8 cellular contexts compared by ENCODE assay signal in the genomic region with DNA sequence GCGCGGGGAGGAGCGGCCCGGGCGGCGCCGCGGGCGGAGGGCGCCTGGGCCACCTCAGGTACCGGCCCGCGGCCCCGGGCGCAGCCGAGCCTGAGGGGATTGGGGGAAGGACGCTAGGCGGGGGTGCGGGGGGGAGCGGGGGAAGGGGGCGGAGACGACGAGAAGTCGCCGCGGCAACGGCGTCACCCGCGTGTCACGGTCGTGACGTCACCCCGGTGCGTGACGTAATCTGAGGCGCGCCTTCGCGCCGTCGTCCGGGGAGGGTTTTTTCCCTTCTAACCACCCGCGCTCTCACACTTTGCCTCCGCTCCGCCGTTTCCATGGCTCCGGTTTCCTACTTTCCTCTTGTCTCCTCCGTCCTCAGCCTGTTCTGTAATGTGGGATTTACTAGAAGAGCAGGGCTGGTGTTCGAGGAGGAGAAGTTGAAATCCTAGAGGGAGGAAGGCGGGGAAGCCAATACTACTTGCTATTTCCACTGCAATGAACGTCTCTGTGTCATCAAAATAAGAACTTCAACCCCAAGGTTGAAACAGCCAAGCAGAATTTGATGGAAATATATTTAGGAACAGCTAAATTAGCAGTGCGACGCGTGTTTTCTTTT. TPM values are rescaled to one million over a fixed set of nuclear protein-coding genes. Genes with fewer than 3 reads are reported as not detected.
DNase-seq lines count a peak whose midpoint lies in the region; ATAC-seq and TF ChIP-seq lines count a peak whose summit lies in the region.

A gene (minus strand): TSS at position 109 of the 601 bp plus-strand sequence. CDS start 226 bp downstream, outside the sequence.

- CTCF ChIA-PET in mammary epithelial cell (lab: Charles Lee; ENCODE audit: low non-redundant PET): interaction anchor here (0.6 kb wide), 1 partner anchor 90 kb away, joined by 4 read pairs; a partner anchor contains a TSS

- intact Hi-C loops in mammary epithelial cell (cut with micrococcal nuclease): loop anchor here (1.0 to 10.0 kb wide), 3 partner anchors 87 to 230 kb away; a partner anchor contains a TSS

- H3K27ac ChIP-seq in ACC112 (ENCODE audit: low read depth, low read length): peak within 1 kb of the TSS; percentile 90
- peak within 1 kb of the TSS; percentile 90 for H3K27ac ChIP-seq in mammary epithelial cell (ENCODE audit: insufficient read depth, low read depth, low read length)
- peak within 1 kb of the TSS; percentile 82 to 100 (median 97) for H3K27ac ChIP-seq in skin epidermis

- H3K4me1 ChIP-seq in ACC112 (ENCODE audit: control insufficient read depth, insufficient read depth, low read length, unreplicated experiment): peaks cover 12% of the 10 kb centered on the region
- peaks cover 4% of the 10 kb centered on the region for H3K4me1 ChIP-seq in mammary epithelial cell (ENCODE audit: insufficient read depth, low read length)

- peak within 1 kb of the TSS; percentile 73 for H2AFZ ChIP-seq in ACC112 (ENCODE audit: low read length, unreplicated experiment)
- H2AFZ ChIP-seq in mammary epithelial cell (ENCODE audit: low read depth, low read length): peak within 1 kb of the TSS; percentile 98

- H3K27me3 ChIP-seq in ACC112 (ENCODE audit: insufficient read depth, low read length) (no peaks in the 10 kb centered on the region), mammary epithelial cell (ENCODE audit: insufficient read depth, low read length) (no peaks in the 10 kb centered on the region)

- TF ChIP-seq CTCF in WI38 (IDR thresholded peaks at IDR 0.05; ENCODE audit: low read depth, low read length) (no peak), mammary epithelial cell (conservative IDR thresholded peaks at IDR 0.05 in 1 of 2, IDR thresholded peaks at IDR 0.05 in 1 of 2; ENCODE audit: extremely low read depth in 1 of 2, insufficient read depth in 1 of 2, low read depth in 1 of 2, low read length in 2 of 2) (no peak)

- H3K9ac ChIP-seq in mammary epithelial cell (ENCODE audit: insufficient read depth, low read length): peak within 1 kb of the TSS; percentile 92

- no TSS peak for BruUV-seq in mammary epithelial cell (replicated peaks; lab: Mats Ljungman, UMichigan)

- no peaks in the 10 kb centered on the region for H3K36me3 ChIP-seq in ACC112 (ENCODE audit: insufficient read depth, low read length)
- no peaks in the 10 kb centered on the region for H3K36me3 ChIP-seq in mammary epithelial cell (ENCODE audit: insufficient read depth, low read length)

- in situ Hi-C loops in mammary epithelial cell (cut with MboI; ENCODE audit: low sequenced_read_pairs in 2 of 2): no loop called here

- H3K4me3 ChIP-seq in ACC112 (ENCODE audit: low read depth, low read length): peak within 1 kb of the TSS; percentile 86
- H3K4me3 ChIP-seq in WI38 (ENCODE audit: low read depth, low read length): peak within 1 kb of the TSS; percentile 98
- H3K4me3 ChIP-seq in mammary epithelial cell (replicated peaks in 1 of 3; ENCODE audit: insufficient read depth in 1 of 3, low read depth in 2 of 3, low read length in 3 of 3): peak within 1 kb of the TSS; percentile 75 to 89 (median 83)
- peak within 1 kb of the TSS; percentile 65 to 98 (median 85) for H3K4me3 ChIP-seq in skin epidermis

- dilution Hi-C loops in mammary epithelial cell (cut with HindIII; ENCODE audit: low sequenced_read_pairs): no loop called here

- H3K4me2 ChIP-seq in mammary epithelial cell (ENCODE audit: insufficient read depth, low read depth, low read length): peak within 1 kb of the TSS; percentile 84

- no peaks in the 10 kb centered on the region for H4K20me1 ChIP-seq in mammary epithelial cell (ENCODE audit: insufficient read depth, low read length)

- 3% methylated on average over 11 of the region's 56 CpGs for WGBS in mammary epithelial cell (ENCODE audit: low coverage, missing lambda C conversion rate)

- DNase-seq in NCI-H2196 treated with DMSO at 0.1 percent for 48 hours (lab: John Stamatoyannopoulos, UW; ENCODE audit: unreplicated experiment) (peak; percentile 62), mammary epithelial cell (peak; percentile 82), iPS-NIHi11 (ENCODE audit: low spot score) (peak; percentile 90)

- ATAC-seq in GM18873 (IDR thresholded peaks at IDR 0.05; ENCODE audit: low FRiP score, unreplicated experiment): peak; percentile 24
- ATAC-seq in HG03135 (IDR thresholded peaks at IDR 0.05; ENCODE audit: unreplicated experiment): peak; percentile 38

- H3K79me2 ChIP-seq in ACC112 (ENCODE audit: control insufficient read depth, insufficient read depth, low read length, unreplicated experiment) (peaks cover 45% of the 10 kb centered on the region), mammary epithelial cell (ENCODE audit: insufficient read depth, low read length) (peaks cover 46% of the 10 kb centered on the region)

- H3K9me3 ChIP-seq in mammary epithelial cell (replicated peaks; ENCODE audit: insufficient read depth, low read length): no peaks in the 10 kb centered on the region

RNA-seq across cellular contexts. Expression of the gene that starts here (rescaled TPM):
- total RNA-seq in mammary epithelial cell: 10 to 100 TPM; 22.8 to 26.6 TPM
- polyA plus RNA-seq in mammary epithelial cell: 7.6 TPM
- 33.0 TPM for polyA minus RNA-seq in mammary epithelial cell

Comparison
In these comparisons a context has a peak if more than half of its experiments do, and no peak if none do; other contexts are left out.
1. Peak in every context shown above with its lines: DNase-seq, ATAC-seq, H3K4me3 ChIP-seq and H3K27ac ChIP-seq.